Comparison of ENCODE assay signal across 1 cellular context in the genomic region with DNA sequence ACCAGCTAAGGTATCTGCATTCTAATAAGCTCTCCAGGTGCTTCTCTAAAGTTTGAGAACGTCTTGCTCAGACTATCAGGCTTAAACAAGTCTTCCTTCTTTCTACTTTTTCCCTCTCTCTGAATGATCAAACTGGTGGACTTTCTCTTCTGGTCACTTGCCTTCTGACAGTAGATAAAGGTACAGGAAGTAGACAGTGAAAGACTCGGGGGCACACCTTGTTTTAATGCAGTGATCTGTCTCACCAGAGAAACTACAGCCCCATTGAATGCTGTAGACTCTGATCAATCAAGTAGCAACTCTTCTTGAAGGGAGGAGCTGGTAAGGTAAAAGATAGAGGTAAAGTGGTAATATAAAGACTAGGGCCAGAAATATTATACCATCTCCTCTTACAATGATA.
TF ChIP-seq lines count a peak whose summit lies in the region.

No MANE protein-coding gene starts in this region.

TF ChIP-seq in GM12878, 131 proteins besides CTCF, POLR2A, EP300 and RAD21:
- TF ChIP-seq, protein P1, sequence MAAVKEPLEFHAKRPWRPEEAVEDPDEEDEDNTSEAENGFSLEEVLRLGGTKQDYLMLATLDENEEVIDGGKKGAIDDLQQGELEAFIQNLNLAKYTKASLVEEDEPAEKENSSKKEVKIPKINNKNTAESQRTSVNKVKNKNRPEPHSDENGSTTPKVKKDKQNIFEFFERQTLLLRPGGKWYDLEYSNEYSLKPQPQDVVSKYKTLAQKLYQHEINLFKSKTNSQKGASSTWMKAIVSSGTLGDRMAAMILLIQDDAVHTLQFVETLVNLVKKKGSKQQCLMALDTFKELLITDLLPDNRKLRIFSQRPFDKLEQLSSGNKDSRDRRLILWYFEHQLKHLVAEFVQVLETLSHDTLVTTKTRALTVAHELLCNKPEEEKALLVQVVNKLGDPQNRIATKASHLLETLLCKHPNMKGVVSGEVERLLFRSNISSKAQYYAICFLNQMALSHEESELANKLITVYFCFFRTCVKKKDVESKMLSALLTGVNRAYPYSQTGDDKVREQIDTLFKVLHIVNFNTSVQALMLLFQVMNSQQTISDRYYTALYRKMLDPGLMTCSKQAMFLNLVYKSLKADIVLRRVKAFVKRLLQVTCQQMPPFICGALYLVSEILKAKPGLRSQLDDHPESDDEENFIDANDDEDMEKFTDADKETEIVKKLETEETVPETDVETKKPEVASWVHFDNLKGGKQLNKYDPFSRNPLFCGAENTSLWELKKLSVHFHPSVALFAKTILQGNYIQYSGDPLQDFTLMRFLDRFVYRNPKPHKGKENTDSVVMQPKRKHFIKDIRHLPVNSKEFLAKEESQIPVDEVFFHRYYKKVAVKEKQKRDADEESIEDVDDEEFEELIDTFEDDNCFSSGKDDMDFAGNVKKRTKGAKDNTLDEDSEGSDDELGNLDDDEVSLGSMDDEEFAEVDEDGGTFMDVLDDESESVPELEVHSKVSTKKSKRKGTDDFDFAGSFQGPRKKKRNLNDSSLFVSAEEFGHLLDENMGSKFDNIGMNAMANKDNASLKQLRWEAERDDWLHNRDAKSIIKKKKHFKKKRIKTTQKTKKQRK (IDR thresholded peaks at IDR 0.05; ENCODE audit: low read depth, low read length), result no peak
- TF ChIP-seq, protein P2, sequence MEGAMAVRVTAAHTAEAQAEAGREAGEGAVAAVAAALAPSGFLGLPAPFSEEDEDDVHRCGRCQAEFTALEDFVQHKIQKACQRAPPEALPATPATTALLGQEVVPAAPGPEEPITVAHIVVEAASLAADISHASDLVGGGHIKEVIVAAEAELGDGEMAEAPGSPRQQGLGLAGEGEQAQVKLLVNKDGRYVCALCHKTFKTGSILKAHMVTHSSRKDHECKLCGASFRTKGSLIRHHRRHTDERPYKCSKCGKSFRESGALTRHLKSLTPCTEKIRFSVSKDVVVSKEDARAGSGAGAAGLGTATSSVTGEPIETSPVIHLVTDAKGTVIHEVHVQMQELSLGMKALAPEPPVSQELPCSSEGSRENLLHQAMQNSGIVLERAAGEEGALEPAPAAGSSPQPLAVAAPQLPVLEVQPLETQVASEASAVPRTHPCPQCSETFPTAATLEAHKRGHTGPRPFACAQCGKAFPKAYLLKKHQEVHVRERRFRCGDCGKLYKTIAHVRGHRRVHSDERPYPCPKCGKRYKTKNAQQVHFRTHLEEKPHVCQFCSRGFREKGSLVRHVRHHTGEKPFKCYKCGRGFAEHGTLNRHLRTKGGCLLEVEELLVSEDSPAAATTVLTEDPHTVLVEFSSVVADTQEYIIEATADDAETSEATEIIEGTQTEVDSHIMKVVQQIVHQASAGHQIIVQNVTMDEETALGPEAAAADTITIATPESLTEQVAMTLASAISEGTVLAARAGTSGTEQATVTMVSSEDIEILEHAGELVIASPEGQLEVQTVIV (IDR thresholded peaks at IDR 0.05; ENCODE audit: borderline replicate concordance, partially characterized antibody), result no peak
- TF ChIP-seq HCFC1 (IDR thresholded peaks at IDR 0.05; ENCODE audit: low read length), result no peak
- no peak for TF ChIP-seq RUNX3 (IDR thresholded peaks at IDR 0.05; ENCODE audit: low read length)
- no peak for TF ChIP-seq MXI1 (IDR thresholded peaks at IDR 0.05; ENCODE audit: low read depth, low read length)
- TF ChIP-seq SIX5 (IDR thresholded peaks at IDR 0.05; ENCODE audit: low read depth, low read length, severe bottlenecking), result no peak
- TF ChIP-seq POLR2AphosphoS2 (IDR thresholded peaks at IDR 0.05; ENCODE audit: low read depth, low read length), result no peak
- TF ChIP-seq RELB (IDR thresholded peaks at IDR 0.05; ENCODE audit: low read depth), result no peak
- TF ChIP-seq, protein P3, sequence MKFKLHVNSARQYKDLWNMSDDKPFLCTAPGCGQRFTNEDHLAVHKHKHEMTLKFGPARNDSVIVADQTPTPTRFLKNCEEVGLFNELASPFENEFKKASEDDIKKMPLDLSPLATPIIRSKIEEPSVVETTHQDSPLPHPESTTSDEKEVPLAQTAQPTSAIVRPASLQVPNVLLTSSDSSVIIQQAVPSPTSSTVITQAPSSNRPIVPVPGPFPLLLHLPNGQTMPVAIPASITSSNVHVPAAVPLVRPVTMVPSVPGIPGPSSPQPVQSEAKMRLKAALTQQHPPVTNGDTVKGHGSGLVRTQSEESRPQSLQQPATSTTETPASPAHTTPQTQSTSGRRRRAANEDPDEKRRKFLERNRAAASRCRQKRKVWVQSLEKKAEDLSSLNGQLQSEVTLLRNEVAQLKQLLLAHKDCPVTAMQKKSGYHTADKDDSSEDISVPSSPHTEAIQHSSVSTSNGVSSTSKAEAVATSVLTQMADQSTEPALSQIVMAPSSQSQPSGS (IDR thresholded peaks at IDR 0.05; ENCODE audit: low read length), result no peak
- TF ChIP-seq BACH1 (IDR thresholded peaks at IDR 0.05; ENCODE audit: borderline replicate concordance), result no peak
- TF ChIP-seq KDM1A (IDR thresholded peaks at IDR 0.05; ENCODE audit: borderline replicate concordance), result no peak
